9 cellular contexts compared by ENCODE assay signal in the genomic region with DNA sequence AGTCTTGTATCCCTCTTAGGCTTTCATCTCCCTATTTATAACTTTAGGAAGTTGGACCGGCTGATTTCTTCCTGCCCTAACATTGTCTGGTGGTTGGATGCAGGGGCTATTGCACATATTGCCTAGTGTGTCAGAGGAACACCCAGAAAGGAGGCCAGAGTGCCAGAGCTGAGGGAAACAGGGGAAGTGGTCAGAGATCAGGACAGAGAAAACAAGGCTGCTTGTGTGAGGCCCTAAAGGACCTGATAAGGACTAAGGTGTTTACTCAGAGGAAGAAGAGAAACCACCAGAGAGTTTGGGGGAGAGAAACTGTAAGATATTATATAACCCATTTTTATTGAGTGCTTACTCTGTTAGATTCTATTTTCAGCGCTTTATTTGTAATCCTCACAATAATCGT. TPM values are rescaled to one million over a fixed set of nuclear protein-coding genes. Genes with fewer than 3 reads are reported as not detected.
DNase-seq lines count a peak whose midpoint lies in the region; ATAC-seq and TF ChIP-seq lines count a peak whose summit lies in the region.
"Had no signal": no experiment of that assay in that cellular context is flagged by ENCODE, and none has a peak within 500 bp of the region (broad histone marks: within the 10 kb centered on the region; RNA-seq: fewer than 3 reads in every experiment).

No MANE protein-coding gene starts in this region.

- DNase-seq in activated CD8-positive, alpha-beta T cell treated with anti-CD3 and anti-CD28 coated beads, Interleukin-2, amount 10 ng/mL, durations not matched to agents 7 days and 5 days = no peak
- DNase-seq in spleen = no peak
- no peak for DNase-seq in activated naive CD4-positive, alpha-beta T cell treated with anti-CD3 and anti-CD28 coated beads for 36 hours
- no peak for DNase-seq in GM19238 (ENCODE audit: insufficient read length, low spot score)
- no peak for DNase-seq in T-helper 17 cell

- H3K4me3 Mint-ChIP-seq in activated CD8-positive, alpha-beta T cell treated with anti-CD3 and anti-CD28 coated beads, Interleukin-2, amount 10 ng/mL, durations not matched to agents 7 days and 5 days = peak overlapping the region; percentile 6
- H3K4me3 Mint-ChIP-seq in activated naive CD4-positive, alpha-beta T cell treated with anti-CD3 and anti-CD28 coated beads for 36 hours = no peak overlapping the region
- H3K4me3 Mint-ChIP-seq in T-helper 17 cell = no peak overlapping the region

- TF ChIP-seq POLR2A in spleen (IDR thresholded peaks at IDR 0.05) = no peak

- H3K36me3 Mint-ChIP-seq in activated CD8-positive, alpha-beta T cell treated with anti-CD3 and anti-CD28 coated beads, Interleukin-2, amount 10 ng/mL, durations not matched to agents 7 days and 5 days (ENCODE audit: low read depth) = no peaks in the 10 kb centered on the region
- H3K36me3 Mint-ChIP-seq in activated naive CD4-positive, alpha-beta T cell treated with anti-CD3 and anti-CD28 coated beads for 36 hours (ENCODE audit: low read depth) = no peaks in the 10 kb centered on the region
- H3K36me3 Mint-ChIP-seq in T-helper 17 cell (ENCODE audit: low read depth) = no peaks in the 10 kb centered on the region

- CTCF ChIA-PET in activated CD8-positive, alpha-beta T cell treated with anti-CD3 and anti-CD28 coated beads, Interleukin-2, amount 10 ng/mL, durations not matched to agents 7 days and 5 days (lab: Charles Lee) = interaction anchor here (0.7 kb wide), 1 partner anchor 478 kb away, joined by 3 read pairs; no protein-coding TSS in a partner anchor
- CTCF ChIA-PET in activated naive CD4-positive, alpha-beta T cell treated with anti-CD3 and anti-CD28 coated beads for 36 hours (lab: Charles Lee) = no interaction called here

- H3K27me3 ChIP-seq in muscle layer of duodenum (ENCODE audit: low read depth, low read length) = no peaks in the 10 kb centered on the region
- no peaks in the 10 kb centered on the region for H3K27me3 ChIP-seq in spleen (replicated peaks in 1 of 7)

- no peaks in the 10 kb centered on the region for H3K9me3 Mint-ChIP-seq in activated CD8-positive, alpha-beta T cell treated with anti-CD3 and anti-CD28 coated beads, Interleukin-2, amount 10 ng/mL, durations not matched to agents 7 days and 5 days (ENCODE audit: insufficient read depth)
- no peaks in the 10 kb centered on the region for H3K9me3 Mint-ChIP-seq in activated naive CD4-positive, alpha-beta T cell treated with anti-CD3 and anti-CD28 coated beads for 36 hours

- H3K4me3 ChIP-seq in muscle layer of duodenum (ENCODE audit: low read depth in 1 of 2, low read length in 2 of 2) (no peak overlapping the region), spleen (no peak overlapping the region)
- H3K4me3 ChIP-seq: thoracic aorta had no signal

- no peaks in the 10 kb centered on the region for H3K27me3 Mint-ChIP-seq in activated CD8-positive, alpha-beta T cell treated with anti-CD3 and anti-CD28 coated beads, Interleukin-2, amount 10 ng/mL, durations not matched to agents 7 days and 5 days (ENCODE audit: low read depth)
- no peaks in the 10 kb centered on the region for H3K27me3 Mint-ChIP-seq in activated naive CD4-positive, alpha-beta T cell treated with anti-CD3 and anti-CD28 coated beads for 36 hours (ENCODE audit: low read depth)
- H3K27me3 Mint-ChIP-seq in T-helper 17 cell = no peaks in the 10 kb centered on the region

- intact Hi-C loops in spleen (cut with DNase I; ENCODE audit: low total_unique reads) = no loop called here
- intact Hi-C loops in activated naive CD4-positive, alpha-beta T cell treated with anti-CD3 and anti-CD28 coated beads for 36 hours (cut with micrococcal nuclease) = no loop called here

- ATAC-seq in GM18502 (IDR thresholded peaks at IDR 0.05; ENCODE audit: poor library complexity, unreplicated experiment) (peak; percentile 75), HG03095 (IDR thresholded peaks at IDR 0.05; ENCODE audit: unreplicated experiment) (peak; percentile 73), T-helper 17 cell (no peak)
- ATAC-seq in activated CD8-positive, alpha-beta T cell treated with anti-CD3 and anti-CD28 coated beads, Interleukin-2, amount 10 ng/mL, durations not matched to agents 7 days and 5 days = peak; percentile 47

- no peak for TF ChIP-seq CTCF in spleen (IDR thresholded peaks at IDR 0.05 in 8 of 11, conservative IDR thresholded peaks at IDR 0.05 in 3 of 11)

- H3K4me1 Mint-ChIP-seq in activated CD8-positive, alpha-beta T cell treated with anti-CD3 and anti-CD28 coated beads, Interleukin-2, amount 10 ng/mL, durations not matched to agents 7 days and 5 days (ENCODE audit: low read depth) = peaks cover 39% of the 10 kb centered on the region
- H3K4me1 Mint-ChIP-seq in activated naive CD4-positive, alpha-beta T cell treated with anti-CD3 and anti-CD28 coated beads for 36 hours (ENCODE audit: low read depth) = peaks cover 22% of the 10 kb centered on the region
- peaks cover 14% of the 10 kb centered on the region for H3K4me1 Mint-ChIP-seq in T-helper 17 cell

- no peaks in the 10 kb centered on the region for H3K36me3 ChIP-seq in muscle layer of duodenum (ENCODE audit: control insufficient read depth in 1 of 2, insufficient read depth in 2 of 2, low read length in 2 of 2)
- no peaks in the 10 kb centered on the region for H3K36me3 ChIP-seq in spleen
- H3K36me3 ChIP-seq: thoracic aorta had no signal

- H3K27ac ChIP-seq in muscle layer of duodenum (ENCODE audit: low read length) (peak overlapping the region; percentile 32), spleen (peak overlapping the region in 2 of 8 donors; percentile 3 to 28)
- H3K27ac ChIP-seq: thoracic aorta had no signal

- H3K9me3 ChIP-seq in muscle layer of duodenum (ENCODE audit: control insufficient read depth in 1 of 2, low read length in 2 of 2) (no peaks in the 10 kb centered on the region), spleen (no peaks in the 10 kb centered on the region), T-helper 17 cell (ENCODE audit: control insufficient read depth, low read length, poor library complexity, severe bottlenecking) (no peaks in the 10 kb centered on the region)
- H3K9me3 ChIP-seq: thoracic aorta had no signal

- POLR2A ChIA-PET in activated CD8-positive, alpha-beta T cell treated with anti-CD3 and anti-CD28 coated beads, Interleukin-2, amount 10 ng/mL, durations not matched to agents 7 days and 5 days (lab: Charles Lee) = interaction anchor here (0.6 to 1.5 kb wide), 2 partner anchors 19 to 69 kb away, joined by 3 to 4 read pairs; partner anchors contain the start of gene TRAF3IP2

- H3K4me1 ChIP-seq in muscle layer of duodenum (ENCODE audit: control insufficient read depth in 1 of 2, insufficient read depth in 2 of 2, low read length in 2 of 2) (peaks cover 14 to 41% of the 10 kb centered on the region in 2 donors), spleen (peaks cover 4 to 59% (median 22%) of the 10 kb centered on the region in 6 donors)

- peak overlapping the region; percentile 65 for H3K27ac Mint-ChIP-seq in activated CD8-positive, alpha-beta T cell treated with anti-CD3 and anti-CD28 coated beads, Interleukin-2, amount 10 ng/mL, durations not matched to agents 7 days and 5 days
- no peak overlapping the region for H3K27ac Mint-ChIP-seq in activated naive CD4-positive, alpha-beta T cell treated with anti-CD3 and anti-CD28 coated beads for 36 hours
- no peak overlapping the region for H3K27ac Mint-ChIP-seq in T-helper 17 cell

- WGBS in spleen, 5 donors = 36 to 57% (median 45%) methylated on average over 3 of the region's 3 CpGs

RNA-seq across cellular contexts. Expression of gene REV3L, which starts 53.9 kb away (rescaled TPM):
- 10 to 100 TPM; 29.2 to 30.0 TPM for total RNA-seq in activated CD8-positive, alpha-beta T cell treated with anti-CD3 and anti-CD28 coated beads, Interleukin-2, amount 10 ng/mL, durations not matched to agents 7 days and 5 days
- total RNA-seq in spleen = 10 to 100 TPM; 20.2 to 60.9 (median 37.0) TPM
- 1 to 10 TPM; 7.7 to 9.2 (median 8.4) TPM for polyA plus RNA-seq in spleen
- total RNA-seq in activated naive CD4-positive, alpha-beta T cell treated with anti-CD3 and anti-CD28 coated beads for 36 hours = 10 to 100 TPM; 11.9 to 16.0 TPM
- total RNA-seq in T-helper 17 cell = 10 to 100 TPM; 18.9 to 19.8 TPM
